In the genomic region with DNA sequence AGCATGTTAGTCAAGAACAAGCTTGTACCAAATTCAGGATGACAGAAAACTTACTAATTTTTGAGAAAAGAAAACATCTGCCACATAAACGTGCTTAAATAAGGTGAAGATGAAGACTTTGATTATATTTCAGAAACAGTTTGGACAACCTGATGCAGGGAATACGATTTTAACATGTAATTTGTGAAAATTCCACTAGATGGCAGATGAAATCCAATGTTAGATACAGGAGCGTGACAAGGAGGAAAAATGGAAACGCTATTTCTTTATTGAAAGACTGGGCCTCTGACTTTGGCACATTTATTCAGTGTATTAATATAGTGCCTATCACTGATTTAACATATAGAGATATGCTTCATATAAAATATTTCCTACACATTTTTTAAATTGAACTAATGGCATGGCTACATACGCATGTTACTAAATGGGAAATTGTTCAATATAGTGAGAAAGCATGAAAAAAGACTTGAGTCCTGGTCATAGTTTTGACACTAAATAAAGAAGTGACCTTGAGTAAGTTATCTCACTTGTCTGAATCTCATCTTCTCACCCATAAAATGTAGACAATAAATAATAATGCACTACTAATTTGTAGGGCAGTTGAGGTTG, we compare ENCODE assay signal across 8 cellular contexts.
DNase-seq lines count a peak whose midpoint lies in the region; FAIRE-seq and TF ChIP-seq lines count a peak whose summit lies in the region.

No MANE protein-coding gene starts in this region.

- no peak overlapping the region for H3K4me3 ChIP-seq in NB4 (ENCODE audit: low read depth, low read length)

- TF ChIP-seq POLR2A in H54 (IDR thresholded peaks at IDR 0.05; ENCODE audit: low read depth, low read length) = no peak
- no peak for TF ChIP-seq POLR2A in NB4 (IDR thresholded peaks at IDR 0.05; ENCODE audit: extremely low read depth, insufficient read length)

- CTCF ChIA-PET in GM10248 (lab: Yijun Ruan, JAX) = interaction anchor here (1.8 to 4.6 kb wide), 4 partner anchors 10 to 770 kb away, joined by 5 to 34 read pairs (median 7); no protein-coding TSS in a partner anchor

- POLR2A ChIA-PET in GM10248 (lab: Yijun Ruan, JAX) = no interaction called here

- TF ChIP-seq CTCF in GM10248 (IDR thresholded peaks at IDR 0.05; ENCODE audit: control extremely low read depth, extremely low read depth, low read depth, missing control alignments) = peak; percentile 54
- peak; percentile 37 for TF ChIP-seq CTCF in NB4 (IDR thresholded peaks at IDR 0.05; ENCODE audit: low read depth, low read length)

- peak; percentile 85 for FAIRE-seq in H54 (lab: Jason Lieb, UNC)
- peak; percentile 95 for FAIRE-seq in frontal cortex (lab: Jason Lieb, UNC)

- DNase-seq in GM10248 (ENCODE audit: extremely low spot score) = peak; percentile 9
- no peak for DNase-seq in H54 (ENCODE audit: insufficient read length, low spot score)
- peak; percentile 62 for DNase-seq in NB4 (ENCODE audit: low read depth)
- peak; percentile 50 for DNase-seq in SK-N-DZ (ENCODE audit: low spot score)
- peak in 1 of 2 donors; percentile 4 for DNase-seq in frontal cortex (ENCODE audit: low spot score in 2 of 2)
- DNase-seq in retina = peak; percentile 34
- DNase-seq in 8988T = no peak
- no peak for DNase-seq in stimulated activated CD4-positive, alpha-beta T cell treated with anti-CD3 and anti-CD28 coated beads, Interleukin-4, amount 100 ng/mL, for 24 hours

Comparison
In these comparisons a context has a peak if more than half of its experiments do, and no peak if none do; other contexts are left out.
1. DNase-seq: peak in GM10248 (single experiment), NB4 (single experiment), SK-N-DZ (single experiment) and retina (single experiment); none in H54 (single experiment), 8988T (single experiment) and stimulated activated CD4-positive, alpha-beta T cell treated with anti-CD3 and anti-CD28 coated beads, Interleukin-4, amount 100 ng/mL, for 24 hours (single experiment).